In genomic region chr21:45478816-45479669, GRCh38 we compare ENCODE assay signal across 9 cellular contexts.
DNase-seq lines count a peak whose midpoint lies in the region; ATAC-seq and TF ChIP-seq lines count a peak whose summit lies in the region.
"Had no signal": no experiment of that assay in that cellular context is flagged by ENCODE, and none has a peak within 500 bp of the region (broad histone marks: within the 10 kb centered on the region; RNA-seq: fewer than 3 reads in every experiment).

No MANE protein-coding gene starts in this region.

- no peak for ATAC-seq in activated T-cell treated with anti-CD3 and anti-CD28 coated beads, Interleukin-2, amount 50 U/mL, for 4 hours
- no peak for ATAC-seq in WTC11
- no peak for ATAC-seq in GM18861 (IDR thresholded peaks at IDR 0.05; ENCODE audit: unreplicated experiment)

- no peak for DNase-seq in activated T-cell treated with anti-CD3 and anti-CD28 coated beads, Interleukin-2, amount 50 U/mL, for 4 hours
- DNase-seq in activated T-cell treated with anti-CD3 and anti-CD28 coated beads, Interleukin-2, amount 50 U/mL, for 48 hours, result no peak
- DNase-seq in WTC11 (ENCODE audit: low spot score), result no peak
- DNase-seq in immature natural killer cell, result no peak
- no peak for DNase-seq in activated gamma-delta T cell treated with Interleukin-2 at 50 U/mL for 16 hours
- DNase-seq in GM19240 (ENCODE audit: insufficient read length, low spot score), result no peak

- H3K36me3 Mint-ChIP-seq in activated T-cell treated with anti-CD3 and anti-CD28 coated beads, Interleukin-2, amount 50 U/mL, for 4 hours (ENCODE audit: insufficient read depth), result no peaks in the 10 kb centered on the region
- H3K36me3 Mint-ChIP-seq in WTC11 (peaks cover 37% of the 10 kb centered on the region), immature natural killer cell (no peaks in the 10 kb centered on the region)

- H3K4me3 Mint-ChIP-seq in activated T-cell treated with anti-CD3 and anti-CD28 coated beads, Interleukin-2, amount 50 U/mL, for 4 hours, result peak overlapping the region; percentile 88
- H3K4me3 Mint-ChIP-seq in WTC11 (no peak overlapping the region), immature natural killer cell (peak overlapping the region; percentile 86 to 95 (median 92))

- POLR2A ChIA-PET in WTC11 (lab: Charles Lee), result no interaction called here

- H3K27me3 Mint-ChIP-seq in activated T-cell treated with anti-CD3 and anti-CD28 coated beads, Interleukin-2, amount 50 U/mL, for 4 hours (ENCODE audit: low read depth), result no peaks in the 10 kb centered on the region
- H3K27me3 Mint-ChIP-seq in WTC11 (ENCODE audit: low read depth) (no peaks in the 10 kb centered on the region), immature natural killer cell (ENCODE audit: low read depth in 3 of 3) (peaks cover 3 to 12% (median 7%) of the 10 kb centered on the region in 3 donors)

- peaks cover 49% of the 10 kb centered on the region for H3K4me1 Mint-ChIP-seq in activated T-cell treated with anti-CD3 and anti-CD28 coated beads, Interleukin-2, amount 50 U/mL, for 4 hours (ENCODE audit: low read depth)
- H3K4me1 Mint-ChIP-seq in WTC11 (peaks cover 6% of the 10 kb centered on the region), immature natural killer cell (peaks cover 37 to 41% of the 10 kb centered on the region in 2 donors)

- peak overlapping the region; percentile 28 for H3K27ac Mint-ChIP-seq in WTC11
- H3K27ac Mint-ChIP-seq in immature natural killer cell, result peak overlapping the region; percentile 85 to 96 (median 93)

- no peak for TF ChIP-seq CTCF in WTC11 (IDR thresholded peaks at IDR 0.05)

- H3K27ac ChIP-seq in temporal lobe (ENCODE audit: low read depth, low read length), result peak overlapping the region; percentile 33
- H3K27ac ChIP-seq: PC-9 had no signal

- H3K9me3 Mint-ChIP-seq in activated T-cell treated with anti-CD3 and anti-CD28 coated beads, Interleukin-2, amount 50 U/mL, for 4 hours, result no peaks in the 10 kb centered on the region
- H3K9me3 Mint-ChIP-seq in WTC11, result peaks cover 6% of the 10 kb centered on the region
- no peaks in the 10 kb centered on the region for H3K9me3 Mint-ChIP-seq in immature natural killer cell

- CTCF ChIA-PET in WTC11 (lab: Charles Lee), result no interaction called here

TF ChIP-seq in WTC11, 78 proteins besides CTCF, POLR2A, EP300 and RAD21:
- TF ChIP-seq FOXP1 (CRISPR knock-in tag; IDR thresholded peaks at IDR 0.05; ENCODE audit: borderline replicate concordance) (0 out of 2 replicates have a peak, but pooled peaks have one; percentile 46), MXD4 (CRISPR knock-in tag; IDR thresholded peaks at IDR 0.05; ENCODE audit: borderline replicate concordance) (no peak)
